Comparison of ENCODE assay signal across 1 cellular context in genomic region chr1:107464827-107465226, GRCh38.
TF ChIP-seq lines count a peak whose summit lies in the region.

No MANE protein-coding gene starts in this region.

TF ChIP-seq in GM12878, 131 proteins besides CTCF, POLR2A, EP300 and RAD21 (continued from another document):
- TF ChIP-seq MEF2A (IDR thresholded peaks at IDR 0.05; ENCODE audit: insufficient read depth, low read depth, low read length) = no peak
- no peak for TF ChIP-seq CBX5 (IDR thresholded peaks at IDR 0.05; ENCODE audit: low read depth)
- no peak for TF ChIP-seq SUPT20H (IDR thresholded peaks at IDR 0.05; ENCODE audit: borderline replicate concordance, control insufficient read depth, low read depth, low read length)
- TF ChIP-seq MYB (IDR thresholded peaks at IDR 0.05; ENCODE audit: borderline replicate concordance, low read depth, low read length) = no peak
- TF ChIP-seq SP1 (IDR thresholded peaks at IDR 0.05; ENCODE audit: low read depth, low read length) = no peak
- TF ChIP-seq TCF3 (IDR thresholded peaks at IDR 0.05; ENCODE audit: borderline replicate concordance, insufficient read depth, low read depth, low read length) = no peak
- no peak for TF ChIP-seq ATF7 (IDR thresholded peaks at IDR 0.05; ENCODE audit: low read depth)
- no peak for TF ChIP-seq EGR1 (IDR thresholded peaks at IDR 0.05; ENCODE audit: borderline replicate concordance in 1 of 2, low read depth in 2 of 2, low read length in 2 of 2)
TF ChIP-seq in GM12878: peak in this region for 6.
